Comparison of ENCODE assay signal across 9 cellular contexts in genomic region chr7:149872419-149873073, GRCh38. TPM values are rescaled to one million over a fixed set of nuclear protein-coding genes. Genes with fewer than 3 reads are reported as not detected.
DNase-seq lines count a peak whose midpoint lies in the region; ATAC-seq, FAIRE-seq and TF ChIP-seq lines count a peak whose summit lies in the region.
"Had no signal": no experiment of that assay in that cellular context is flagged by ENCODE, and none has a peak within 500 bp of the region (broad histone marks: within the 10 kb centered on the region; RNA-seq: fewer than 3 reads in every experiment).

No MANE protein-coding gene starts in this region.

- H3K9me3 Mint-ChIP-seq in astrocyte (ENCODE audit: unreplicated experiment), result no peaks in the 10 kb centered on the region

- TF ChIP-seq CTCF in astrocyte (IDR thresholded peaks at IDR 0.05; ENCODE audit: insufficient read depth, low read depth, low read length) (peak; percentile 18), pancreas (IDR thresholded peaks at IDR 0.05) (no peak)

- H3K4me1 Mint-ChIP-seq in astrocyte (ENCODE audit: low read depth, unreplicated experiment), result peaks cover 5% of the 10 kb centered on the region

- intact Hi-C loops in left ventricle myocardium superior (cut with micrococcal nuclease), result no loop called here
- intact Hi-C loops in pancreas (cut with DNase I), result no loop called here

- CTCF ChIA-PET in HEK293T (lab: Yijun Ruan, JAX), result interaction anchor here (1.3 kb wide), 1 partner anchor 73 kb away, joined by 4 read pairs; no protein-coding TSS in a partner anchor

- H3K4me3 ChIP-seq in astrocyte (ENCODE audit: insufficient read depth, low read depth, low read length) (peak overlapping the region; percentile 77), pancreas (peak overlapping the region; percentile 54 to 88 (median 73))

- no peaks in the 10 kb centered on the region for H3K27me3 ChIP-seq in astrocyte (ENCODE audit: insufficient read depth, low read length)
- H3K27me3 ChIP-seq in pancreas, result no peaks in the 10 kb centered on the region

- H3K4me1 ChIP-seq in astrocyte (ENCODE audit: insufficient read depth, low read length) (peaks cover 10% of the 10 kb centered on the region), pancreas (peaks cover 0 to 5% (median 0%) of the 10 kb centered on the region in 3 donors)

- POLR2A ChIA-PET in HEK293T (lab: Yijun Ruan, JAX), result interaction anchor here (0.6 to 1.4 kb wide), 3 partner anchors 23 to 1568 kb away, joined by 3 to 6 read pairs (median 3); partner anchors contain the start of gene ZNF862

- peak; percentile 20 for FAIRE-seq in astrocyte (lab: Jason Lieb, UNC)
- peak; percentile 49 for FAIRE-seq in pancreas (lab: Jason Lieb, UNC)
- FAIRE-seq: colon had no signal

- no peaks in the 10 kb centered on the region for H3K27me3 Mint-ChIP-seq in astrocyte (ENCODE audit: low read depth, unreplicated experiment)

- H3K27ac ChIP-seq in astrocyte (ENCODE audit: low read depth, low read length) (peak overlapping the region; percentile 58), pancreas (peak overlapping the region; percentile 40 to 86 (median 80))

- H3K4me2 ChIP-seq in astrocyte (ENCODE audit: low read length), result peak overlapping the region; percentile 98

- H3K9ac ChIP-seq in astrocyte (ENCODE audit: low read length), result peak overlapping the region; percentile 87

- H4K20me1 ChIP-seq in astrocyte (ENCODE audit: insufficient read depth, low read length), result no peaks in the 10 kb centered on the region

- peak overlapping the region; percentile 89 for H3K4me3 Mint-ChIP-seq in astrocyte (ENCODE audit: unreplicated experiment)

- H3K27ac Mint-ChIP-seq in astrocyte (ENCODE audit: unreplicated experiment), result peak overlapping the region; percentile 66

- WGBS in pancreas, 2 donors, result 21 to 25% methylated on average over 13 of the region's 13 CpGs

- H3K79me2 ChIP-seq in astrocyte (ENCODE audit: insufficient read depth, low read length), result no peaks in the 10 kb centered on the region

- peak overlapping the region; percentile 94 for H2AFZ ChIP-seq in astrocyte (ENCODE audit: low read depth, low read length)

- peaks cover 3% of the 10 kb centered on the region for H3K36me3 Mint-ChIP-seq in astrocyte (ENCODE audit: low read depth, unreplicated experiment)

- ATAC-seq in left ventricle myocardium superior (peak; percentile 84), pancreas (peak; percentile 55 to 82 (median 72)), GM19324 (IDR thresholded peaks at IDR 0.05; ENCODE audit: low FRiP score, unreplicated experiment) (no peak), HG03025 (IDR thresholded peaks at IDR 0.05; ENCODE audit: low FRiP score, unreplicated experiment) (no peak)

- DNase-seq in DMS 273 (lab: John Stamatoyannopoulos, UW; ENCODE audit: unreplicated experiment) (peak; percentile 95), HEK293T (ENCODE audit: extremely low spot score) (peak; percentile 89), NCI-H748 treated with DMSO at 0.1 percent for 48 hours (lab: John Stamatoyannopoulos, UW) (peak; percentile 59), astrocyte (ENCODE audit: low read depth) (peak; percentile 73), left ventricle myocardium superior (peak; percentile 88), pancreas (peak in 5 of 6 donors; percentile 56 to 70 (median 63))

- H3K9me3 ChIP-seq in astrocyte (ENCODE audit: insufficient read depth, low read depth, low read length), result no peaks in the 10 kb centered on the region
- H3K9me3 ChIP-seq in pancreas, result no peaks in the 10 kb centered on the region

- H3K36me3 ChIP-seq in astrocyte (ENCODE audit: insufficient read depth, low read length) (no peaks in the 10 kb centered on the region), pancreas (no peaks in the 10 kb centered on the region)

TF ChIP-seq in HEK293T, 16 proteins besides CTCF, POLR2A, EP300 and RAD21:
- TF ChIP-seq SUZ12 (IDR thresholded peaks at IDR 0.05), result no peak
- no peak for TF ChIP-seq BHLHE40 (IDR thresholded peaks at IDR 0.05; ENCODE audit: borderline replicate concordance)
- no peak for TF ChIP-seq CTBP1 (IDR thresholded peaks at IDR 0.05; ENCODE audit: borderline replicate concordance)
- TF ChIP-seq ELF4 (IDR thresholded peaks at IDR 0.05), result no peak
- no peak for TF ChIP-seq PKNOX1 (IDR thresholded peaks at IDR 0.05)
- no peak for TF ChIP-seq TARDBP (IDR thresholded peaks at IDR 0.05)
- TF ChIP-seq ZNF384 (IDR thresholded peaks at IDR 0.05), result no peak
- TF ChIP-seq FOXM1 (IDR thresholded peaks at IDR 0.05; ENCODE audit: borderline replicate concordance), result no peak
- TF ChIP-seq HDGF (IDR thresholded peaks at IDR 0.05; ENCODE audit: borderline replicate concordance), result no peak
- TF ChIP-seq LEF1 (IDR thresholded peaks at IDR 0.05; ENCODE audit: borderline replicate concordance), result no peak
- TF ChIP-seq NFRKB (IDR thresholded peaks at IDR 0.05), result no peak
- TF ChIP-seq L3MBTL2 (conservative IDR thresholded peaks at IDR 0.05), result no peak; the same call in none of the 2 replicates
- no peak for TF ChIP-seq FOXK2 (IDR thresholded peaks at IDR 0.05)
- no peak for TF ChIP-seq FOXA1 (IDR thresholded peaks at IDR 0.05)
- no peak for TF ChIP-seq SP1 (IDR thresholded peaks at IDR 0.05)
- TF ChIP-seq ARNT (IDR thresholded peaks at IDR 0.05), result no peak

RNA-seq across cellular contexts. Expression of gene ATP6V0E2, which starts 1.2 kb away (rescaled TPM):
- total RNA-seq in astrocyte (14.2 and 16.0 TPM in 2 replicates), left ventricle myocardium superior (168 TPM), pancreas (10 to 100 TPM in 4 of 6 donors, 1 to 10 TPM in 2; 6.8 to 16.9 (median 13.9) TPM)
- 10 to 100 TPM; 27.3 to 66.3 TPM for polyA plus RNA-seq in pancreas

RNA-seq across cellular contexts. Expression of gene ZNF862, which starts 34.4 kb away (rescaled TPM):
- total RNA-seq in astrocyte (11.0 and 13.2 TPM in 2 replicates), left ventricle myocardium superior (9.5 TPM), pancreas (10 to 100 TPM in 4 of 6 donors, 1 to 10 TPM in 2; 8.3 to 17.6 (median 13.8) TPM)
- 10 to 100 TPM; 16.0 to 20.1 TPM for polyA plus RNA-seq in pancreas

Comparison
In these comparisons a context has a peak if more than half of its experiments do, and no peak if none do; other contexts are left out.
1. ATAC-seq: peak in left ventricle myocardium superior (single experiment) and pancreas (4 of 4); none in GM19324 (single experiment) and HG03025 (single experiment).
2. Peak in every context shown above with its lines, with median percentiles within 50 percentile points of each other: DNase-seq.